In genomic region chr6:143678980-143679379, GRCh38 we compare ENCODE assay signal across 1 cellular context.
TF ChIP-seq lines count a peak whose summit lies in the region.

No MANE protein-coding gene starts in this region.

TF ChIP-seq in H1, 55 proteins besides CTCF, POLR2A, EP300 and RAD21 (continued from another document):
- 0 out of 4 replicates have a peak, but pooled peaks of 1 of the 2 experiments have one; percentile 24 for TF ChIP-seq SIN3A (conservative IDR thresholded peaks at IDR 0.05 in 1 of 2, IDR thresholded peaks at IDR 0.05 in 1 of 2; ENCODE audit: low read depth in 1 of 2, low read length in 2 of 2)
